Comparison of ENCODE assay signal across 9 cellular contexts in genomic region chr19:21022996-21023395, GRCh38. TPM values are rescaled to one million over a fixed set of nuclear protein-coding genes. Genes with fewer than 3 reads are reported as not detected.
DNase-seq lines count a peak whose midpoint lies in the region; ATAC-seq, FAIRE-seq and TF ChIP-seq lines count a peak whose summit lies in the region.
"Had no signal": no experiment of that assay in that cellular context is flagged by ENCODE, and none has a peak within 500 bp of the region (broad histone marks: within the 10 kb centered on the region; RNA-seq: fewer than 3 reads in every experiment).

No MANE protein-coding gene starts in this region.

- H3K9ac ChIP-seq in kidney (ENCODE audit: low read length in 2 of 2), result no peak overlapping the region

- H3K27ac Mint-ChIP-seq in activated T-helper 2 cell treated with anti-CD3 and anti-CD28 coated beads, Interferon-gamma antibody, Interleukin-2, Interleukin-4, amounts not matched to agents 10 μg/mL and 5 μg/mL and 100 μg/mL, durations not matched to agents 14 hours and 24 hours and 36 hours, result peak overlapping the region; percentile 82
- H3K27ac Mint-ChIP-seq in Calu3 (ENCODE audit: unreplicated experiment), result no peak overlapping the region

- peak; percentile 57 for DNase-seq in A172 (ENCODE audit: low spot score)
- no peak for DNase-seq in H54 (ENCODE audit: insufficient read length, low spot score)
- DNase-seq in activated T-helper 2 cell treated with anti-CD3 and anti-CD28 coated beads, Interferon-gamma antibody, Interleukin-2, Interleukin-4, amounts not matched to agents 10 μg/mL and 5 μg/mL and 100 μg/mL, durations not matched to agents 14 hours and 24 hours and 36 hours (ENCODE audit: low spot score), result peak; percentile 9
- no peak for DNase-seq in kidney
- DNase-seq in Calu3, result no peak
- DNase-seq in NCI-H524 (lab: John Stamatoyannopoulos, UW), result no peak
- DNase-seq: anterior cingulate cortex had no signal

- no peak overlapping the region for H3K4me3 ChIP-seq in kidney (ENCODE audit: low read length in 2 of 2)

- FAIRE-seq in H54 (lab: Jason Lieb, UNC) (peak; percentile 33), kidney (lab: Jason Lieb, UNC) (no peak)

- H3K36me3 Mint-ChIP-seq in activated T-helper 2 cell treated with anti-CD3 and anti-CD28 coated beads, Interferon-gamma antibody, Interleukin-2, Interleukin-4, amounts not matched to agents 10 μg/mL and 5 μg/mL and 100 μg/mL, durations not matched to agents 14 hours and 24 hours and 36 hours (ENCODE audit: low read depth), result peaks cover 68% of the 10 kb centered on the region
- H3K36me3 Mint-ChIP-seq in Calu3 (ENCODE audit: insufficient read depth, unreplicated experiment), result peaks cover 24% of the 10 kb centered on the region

- H3K36me3 ChIP-seq in kidney (ENCODE audit: control insufficient read depth in 1 of 2, insufficient read depth in 2 of 2, low read length in 2 of 2), result peaks cover 0 to 3% of the 10 kb centered on the region in 2 donors

- H3K4me1 Mint-ChIP-seq in activated T-helper 2 cell treated with anti-CD3 and anti-CD28 coated beads, Interferon-gamma antibody, Interleukin-2, Interleukin-4, amounts not matched to agents 10 μg/mL and 5 μg/mL and 100 μg/mL, durations not matched to agents 14 hours and 24 hours and 36 hours (ENCODE audit: low read depth), result peaks cover 38% of the 10 kb centered on the region
- H3K4me1 Mint-ChIP-seq in Calu3 (ENCODE audit: low read depth, unreplicated experiment), result peaks cover 8% of the 10 kb centered on the region

- H3K27ac ChIP-seq in kidney (ENCODE audit: low read depth in 2 of 2, low read length in 2 of 2), result peak overlapping the region; percentile 12 to 60

- CTCF ChIA-PET in Calu3 (lab: Charles Lee), result no interaction called here

- intact Hi-C loops in activated T-helper 2 cell treated with anti-CD3 and anti-CD28 coated beads, Interferon-gamma antibody, Interleukin-2, Interleukin-4, amounts not matched to agents 10 μg/mL and 5 μg/mL and 100 μg/mL, durations not matched to agents 14 hours and 24 hours and 36 hours (cut with micrococcal nuclease), result loop anchor here (2.0 to 10.0 kb wide), 5 partner anchors 98 to 482 kb away; partner anchors contain the start of genes ZNF429, ZNF493, ZNF66 and ZNF708
- intact Hi-C loops in kidney (cut with DNase I) (no loop called here), Calu3 (cut with micrococcal nuclease; ENCODE audit: unreplicated experiment) (no loop called here)

- TF ChIP-seq CTCF in kidney (IDR thresholded peaks at IDR 0.05; ENCODE audit: borderline replicate concordance, extremely low read depth, insufficient read depth), result no peak
- no peak for TF ChIP-seq CTCF in Calu3 (IDR thresholded peaks at IDR 0.05; ENCODE audit: unreplicated experiment)

- TF ChIP-seq POLR2A in H54 (IDR thresholded peaks at IDR 0.05; ENCODE audit: low read depth, low read length), result no peak

- H3K9me3 ChIP-seq in kidney (ENCODE audit: control insufficient read depth in 1 of 2, low read length in 2 of 2), result no peaks in the 10 kb centered on the region

- no peaks in the 10 kb centered on the region for H3K27me3 Mint-ChIP-seq in activated T-helper 2 cell treated with anti-CD3 and anti-CD28 coated beads, Interferon-gamma antibody, Interleukin-2, Interleukin-4, amounts not matched to agents 10 μg/mL and 5 μg/mL and 100 μg/mL, durations not matched to agents 14 hours and 24 hours and 36 hours (ENCODE audit: low read depth)
- no peaks in the 10 kb centered on the region for H3K27me3 Mint-ChIP-seq in Calu3 (ENCODE audit: unreplicated experiment)

- ATAC-seq in HG03045 (IDR thresholded peaks at IDR 0.05; ENCODE audit: unreplicated experiment), result no peak
- ATAC-seq in HG03520 (IDR thresholded peaks at IDR 0.05; ENCODE audit: unreplicated experiment), result no peak

- peaks cover 0 to 4% of the 10 kb centered on the region in 2 donors for H3K4me1 ChIP-seq in kidney (ENCODE audit: control insufficient read depth in 1 of 2, insufficient read depth in 1 of 2, low read depth in 1 of 2, low read length in 2 of 2)

- H3K9me3 Mint-ChIP-seq in activated T-helper 2 cell treated with anti-CD3 and anti-CD28 coated beads, Interferon-gamma antibody, Interleukin-2, Interleukin-4, amounts not matched to agents 10 μg/mL and 5 μg/mL and 100 μg/mL, durations not matched to agents 14 hours and 24 hours and 36 hours, result peaks cover 10% of the 10 kb centered on the region
- peaks cover 2% of the 10 kb centered on the region for H3K9me3 Mint-ChIP-seq in Calu3 (ENCODE audit: low read depth, unreplicated experiment)

- peak overlapping the region; percentile 96 for H3K4me3 Mint-ChIP-seq in activated T-helper 2 cell treated with anti-CD3 and anti-CD28 coated beads, Interferon-gamma antibody, Interleukin-2, Interleukin-4, amounts not matched to agents 10 μg/mL and 5 μg/mL and 100 μg/mL, durations not matched to agents 14 hours and 24 hours and 36 hours (ENCODE audit: low read depth)
- H3K4me3 Mint-ChIP-seq in Calu3 (ENCODE audit: low read depth, unreplicated experiment), result no peak overlapping the region

- BruUV-seq in Calu3 (replicated peaks; lab: Mats Ljungman, UMichigan), result no TSS peak

RNA-seq across cellular contexts. Expression of gene ZNF430, which starts 2.5 kb away (rescaled TPM):
- 8.3 and 9.8 TPM in 2 replicates for total RNA-seq in A172 (2014; rRNA removed; shearing (Covaris generic))
- total RNA-seq in activated T-helper 2 cell treated with anti-CD3 and anti-CD28 coated beads, Interferon-gamma antibody, Interleukin-2, Interleukin-4, amounts not matched to agents 10 μg/mL and 5 μg/mL and 100 μg/mL, durations not matched to agents 14 hours and 24 hours and 36 hours, result 19.6 and 22.5 TPM in 2 replicates
- total RNA-seq in kidney, result 18.0 TPM
- 1.8 TPM for polyA plus RNA-seq in kidney (ENCODE audit: insufficient read depth, low read depth, low replicate concordance)
- 5.0 and 6.1 TPM in 2 replicates for total RNA-seq in Calu3 (2022)

RNA-seq across cellular contexts. Expression of gene ZNF714, which starts 59.0 kb away (rescaled TPM):
- total RNA-seq in A172 (2014; rRNA removed; shearing (Covaris generic)), result 23.0 and 34.9 TPM in 2 replicates
- total RNA-seq in activated T-helper 2 cell treated with anti-CD3 and anti-CD28 coated beads, Interferon-gamma antibody, Interleukin-2, Interleukin-4, amounts not matched to agents 10 μg/mL and 5 μg/mL and 100 μg/mL, durations not matched to agents 14 hours and 24 hours and 36 hours, result 20.1 and 21.4 TPM in 2 replicates
- total RNA-seq in kidney (8.8 TPM), Calu3 (2022) (6.8 and 7.9 TPM in 2 replicates)
- polyA plus RNA-seq in kidney (ENCODE audit: insufficient read depth, low read depth, low replicate concordance), result 2.0 TPM

Comparison
In these comparisons a context has a peak if more than half of its experiments do, and no peak if none do; other contexts are left out.
1. DNase-seq: peak in A172 (single experiment) and activated T-helper 2 cell treated with anti-CD3 and anti-CD28 coated beads, Interferon-gamma antibody, Interleukin-2, Interleukin-4, amounts not matched to agents 10 μg/mL and 5 μg/mL and 100 μg/mL, durations not matched to agents 14 hours and 24 hours and 36 hours (single experiment); none in H54 (single experiment), kidney (single experiment), Calu3 (single experiment) and NCI-H524 (0 of 2).